18 cellular contexts compared by ENCODE assay signal in the genomic region with DNA sequence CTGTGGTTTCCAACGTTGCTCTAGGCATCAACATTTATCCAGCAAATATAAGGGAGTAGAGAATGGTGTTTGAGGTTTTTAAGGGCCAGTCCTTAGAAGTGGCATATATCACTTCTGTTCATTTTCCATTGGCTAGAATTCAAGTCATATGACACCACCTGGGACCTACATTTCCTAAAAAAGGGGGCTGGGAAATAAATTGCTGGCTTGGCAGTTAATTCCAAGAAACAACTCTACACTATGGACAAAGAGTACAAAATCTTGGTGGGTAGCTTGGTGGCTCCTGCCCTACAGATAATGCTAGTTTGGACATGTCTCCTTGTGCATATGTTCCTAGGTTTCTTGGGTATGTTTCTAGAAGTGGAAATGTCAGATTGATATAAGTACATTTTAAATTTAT. TPM values are rescaled to one million over a fixed set of nuclear protein-coding genes. Genes with fewer than 3 reads are reported as not detected.
DNase-seq lines count a peak whose midpoint lies in the region; ATAC-seq and TF ChIP-seq lines count a peak whose summit lies in the region.
"Had no signal": no experiment of that assay in that cellular context is flagged by ENCODE, and none has a peak within 500 bp of the region (broad histone marks: within the 10 kb centered on the region; RNA-seq: fewer than 3 reads in every experiment).

No MANE protein-coding gene starts in this region.

- H3K4me3 Mint-ChIP-seq in WTC11, result no peak overlapping the region
- H3K4me3 Mint-ChIP-seq: CD4-positive, CD25-positive, alpha-beta regulatory T cell; CD8-positive, alpha-beta memory T cell; GM23338 had no signal

- TF ChIP-seq CTCF in mammary epithelial cell (conservative IDR thresholded peaks at IDR 0.05 in 1 of 2, IDR thresholded peaks at IDR 0.05 in 1 of 2; ENCODE audit: extremely low read depth in 1 of 2, insufficient read depth in 1 of 2, low read depth in 1 of 2, low read length in 2 of 2) (no peak), breast epithelium (IDR thresholded peaks at IDR 0.05) (no peak), WTC11 (IDR thresholded peaks at IDR 0.05) (no peak)

- H2AFZ ChIP-seq in mammary epithelial cell (ENCODE audit: low read depth, low read length), result peak overlapping the region; percentile 33
- H2AFZ ChIP-seq: GM23338 had no signal

- H3K36me3 ChIP-seq in mammary epithelial cell (ENCODE audit: insufficient read depth, low read length) (no peaks in the 10 kb centered on the region), breast epithelium (no peaks in the 10 kb centered on the region)
- H3K36me3 ChIP-seq: BE2C had no signal

- no peak overlapping the region for H3K4me3 ChIP-seq in mammary epithelial cell (replicated peaks in 1 of 3; ENCODE audit: insufficient read depth in 1 of 3, low read depth in 2 of 3, low read length in 3 of 3)
- no peak overlapping the region for H3K4me3 ChIP-seq in breast epithelium
- H3K4me3 ChIP-seq: GM12878, GM23338 had no signal

- no peak for DNase-seq in mammary epithelial cell
- DNase-seq in breast epithelium (ENCODE audit: low spot score in 2 of 2), result no peak
- peak; percentile 28 for DNase-seq in DMS79 treated with DMSO at 0.1 percent for 48 hours (lab: John Stamatoyannopoulos, UW)
- DNase-seq in WTC11 (ENCODE audit: low spot score), result no peak
- DNase-seq in NCI-H526 treated with DMSO at 0.1 percent for 48 hours (lab: John Stamatoyannopoulos, UW), result no peak
- DNase-seq: ACHN; BE2C; C1 segment of cervical spinal cord; CD4-positive, CD25-positive, alpha-beta regulatory T cell; CD8-positive, alpha-beta memory T cell; COR-L47; DMS 273 treated with DMSO at 0.1 percent for 48 hours; EL; HCEC 1CT had no signal

- H3K27ac Mint-ChIP-seq in WTC11, result 0 out of 2 replicates have a peak overlapping the region, but pooled peaks have one; percentile 19
- H3K27ac Mint-ChIP-seq: CD4-positive, CD25-positive, alpha-beta regulatory T cell; CD8-positive, alpha-beta memory T cell; GM23338 had no signal

- intact Hi-C loops in mammary epithelial cell (cut with micrococcal nuclease), result no loop called here
- intact Hi-C loops in breast epithelium (cut with DNase I; ENCODE audit: low total_unique reads), result no loop called here

- no peaks in the 10 kb centered on the region for H3K36me3 Mint-ChIP-seq in WTC11
- H3K36me3 Mint-ChIP-seq: CD4-positive, CD25-positive, alpha-beta regulatory T cell; CD8-positive, alpha-beta memory T cell had no signal

- H3K79me2 ChIP-seq in mammary epithelial cell (ENCODE audit: insufficient read depth, low read length), result no peaks in the 10 kb centered on the region

- 0% methylated on average over 1 of the region's 1 CpG for WGBS in mammary epithelial cell (ENCODE audit: low coverage, missing lambda C conversion rate)

- no peaks in the 10 kb centered on the region for H3K9me3 Mint-ChIP-seq in WTC11
- H3K9me3 Mint-ChIP-seq: CD4-positive, CD25-positive, alpha-beta regulatory T cell; CD8-positive, alpha-beta memory T cell; GM23338 had no signal

- no TSS peak for BruUV-seq in mammary epithelial cell (replicated peaks; lab: Mats Ljungman, UMichigan)

- in situ Hi-C loops in mammary epithelial cell (cut with MboI; ENCODE audit: low sequenced_read_pairs in 2 of 2), result no loop called here

- no peaks in the 10 kb centered on the region for H3K4me1 Mint-ChIP-seq in WTC11
- H3K4me1 Mint-ChIP-seq: CD4-positive, CD25-positive, alpha-beta regulatory T cell; CD8-positive, alpha-beta memory T cell; GM23338 had no signal

- H3K27ac ChIP-seq in mammary epithelial cell (ENCODE audit: insufficient read depth, low read depth, low read length) (no peak overlapping the region), breast epithelium (no peak overlapping the region)

- POLR2A ChIA-PET in WTC11 (lab: Charles Lee), result interaction anchor here (0.5 kb wide), 1 partner anchor 87 kb away, joined by 3 read pairs; no protein-coding TSS in a partner anchor

- no peak for TF ChIP-seq POLR2A in breast epithelium (IDR thresholded peaks at IDR 0.05)

- H3K4me1 ChIP-seq in mammary epithelial cell (ENCODE audit: insufficient read depth, low read length), result peaks cover 6% of the 10 kb centered on the region
- H3K4me1 ChIP-seq in breast epithelium, result no peaks in the 10 kb centered on the region
- H3K4me1 ChIP-seq: BE2C had no signal

- CTCF ChIA-PET in mammary epithelial cell (lab: Charles Lee; ENCODE audit: low non-redundant PET), result no interaction called here
- CTCF ChIA-PET in WTC11 (lab: Charles Lee), result no interaction called here

- H3K27me3 Mint-ChIP-seq in WTC11 (ENCODE audit: low read depth), result 0 out of 2 replicates have a peak, but pooled peaks cover under 1% of the 10 kb centered on the region

- H3K27me3 ChIP-seq in mammary epithelial cell (ENCODE audit: insufficient read depth, low read length) (peaks cover 2% of the 10 kb centered on the region), breast epithelium (peaks cover 0 to 4% of the 10 kb centered on the region in 2 donors)
- H3K27me3 ChIP-seq: BE2C had no signal

- no peak overlapping the region for H3K4me2 ChIP-seq in mammary epithelial cell (ENCODE audit: insufficient read depth, low read depth, low read length)
- H3K4me2 ChIP-seq: GM23338 had no signal

- H4K20me1 ChIP-seq in mammary epithelial cell (ENCODE audit: insufficient read depth, low read length), result no peaks in the 10 kb centered on the region

- no peak overlapping the region for H3K9ac ChIP-seq in mammary epithelial cell (ENCODE audit: insufficient read depth, low read length)

- ATAC-seq in WTC11 (no peak), GM18858 (IDR thresholded peaks at IDR 0.05; ENCODE audit: unreplicated experiment) (no peak)
- ATAC-seq: GM12878, GM23338 had no signal

- dilution Hi-C loops in mammary epithelial cell (cut with HindIII; ENCODE audit: low sequenced_read_pairs), result no loop called here

- H3K9me3 ChIP-seq in mammary epithelial cell (replicated peaks; ENCODE audit: insufficient read depth, low read length), result no peaks in the 10 kb centered on the region
- H3K9me3 ChIP-seq in breast epithelium, result no peaks in the 10 kb centered on the region
- H3K9me3 ChIP-seq: BE2C had no signal

TF ChIP-seq in WTC11, 78 proteins besides CTCF, POLR2A, EP300 and RAD21 (continues in another document):
- TF ChIP-seq, protein P1, sequence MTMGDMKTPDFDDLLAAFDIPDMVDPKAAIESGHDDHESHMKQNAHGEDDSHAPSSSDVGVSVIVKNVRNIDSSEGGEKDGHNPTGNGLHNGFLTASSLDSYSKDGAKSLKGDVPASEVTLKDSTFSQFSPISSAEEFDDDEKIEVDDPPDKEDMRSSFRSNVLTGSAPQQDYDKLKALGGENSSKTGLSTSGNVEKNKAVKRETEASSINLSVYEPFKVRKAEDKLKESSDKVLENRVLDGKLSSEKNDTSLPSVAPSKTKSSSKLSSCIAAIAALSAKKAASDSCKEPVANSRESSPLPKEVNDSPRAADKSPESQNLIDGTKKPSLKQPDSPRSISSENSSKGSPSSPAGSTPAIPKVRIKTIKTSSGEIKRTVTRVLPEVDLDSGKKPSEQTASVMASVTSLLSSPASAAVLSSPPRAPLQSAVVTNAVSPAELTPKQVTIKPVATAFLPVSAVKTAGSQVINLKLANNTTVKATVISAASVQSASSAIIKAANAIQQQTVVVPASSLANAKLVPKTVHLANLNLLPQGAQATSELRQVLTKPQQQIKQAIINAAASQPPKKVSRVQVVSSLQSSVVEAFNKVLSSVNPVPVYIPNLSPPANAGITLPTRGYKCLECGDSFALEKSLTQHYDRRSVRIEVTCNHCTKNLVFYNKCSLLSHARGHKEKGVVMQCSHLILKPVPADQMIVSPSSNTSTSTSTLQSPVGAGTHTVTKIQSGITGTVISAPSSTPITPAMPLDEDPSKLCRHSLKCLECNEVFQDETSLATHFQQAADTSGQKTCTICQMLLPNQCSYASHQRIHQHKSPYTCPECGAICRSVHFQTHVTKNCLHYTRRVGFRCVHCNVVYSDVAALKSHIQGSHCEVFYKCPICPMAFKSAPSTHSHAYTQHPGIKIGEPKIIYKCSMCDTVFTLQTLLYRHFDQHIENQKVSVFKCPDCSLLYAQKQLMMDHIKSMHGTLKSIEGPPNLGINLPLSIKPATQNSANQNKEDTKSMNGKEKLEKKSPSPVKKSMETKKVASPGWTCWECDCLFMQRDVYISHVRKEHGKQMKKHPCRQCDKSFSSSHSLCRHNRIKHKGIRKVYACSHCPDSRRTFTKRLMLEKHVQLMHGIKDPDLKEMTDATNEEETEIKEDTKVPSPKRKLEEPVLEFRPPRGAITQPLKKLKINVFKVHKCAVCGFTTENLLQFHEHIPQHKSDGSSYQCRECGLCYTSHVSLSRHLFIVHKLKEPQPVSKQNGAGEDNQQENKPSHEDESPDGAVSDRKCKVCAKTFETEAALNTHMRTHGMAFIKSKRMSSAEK (CRISPR knock-in tag; IDR thresholded peaks at IDR 0.05; ENCODE audit: borderline replicate concordance), result no peak
- TF ChIP-seq JAZF1 (CRISPR knock-in tag; IDR thresholded peaks at IDR 0.05) (no peak), TEAD4 (CRISPR knock-in tag; IDR thresholded peaks at IDR 0.05) (no peak), NR2C2 (CRISPR knock-in tag; IDR thresholded peaks at IDR 0.05) (no peak), SMAD4 (CRISPR knock-in tag; IDR thresholded peaks at IDR 0.05) (no peak)
- TF ChIP-seq, protein P2, sequence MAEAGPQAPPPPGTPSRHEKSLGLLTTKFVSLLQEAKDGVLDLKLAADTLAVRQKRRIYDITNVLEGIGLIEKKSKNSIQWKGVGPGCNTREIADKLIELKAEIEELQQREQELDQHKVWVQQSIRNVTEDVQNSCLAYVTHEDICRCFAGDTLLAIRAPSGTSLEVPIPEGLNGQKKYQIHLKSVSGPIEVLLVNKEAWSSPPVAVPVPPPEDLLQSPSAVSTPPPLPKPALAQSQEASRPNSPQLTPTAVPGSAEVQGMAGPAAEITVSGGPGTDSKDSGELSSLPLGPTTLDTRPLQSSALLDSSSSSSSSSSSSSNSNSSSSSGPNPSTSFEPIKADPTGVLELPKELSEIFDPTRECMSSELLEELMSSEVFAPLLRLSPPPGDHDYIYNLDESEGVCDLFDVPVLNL (CRISPR knock-in tag; IDR thresholded peaks at IDR 0.05; ENCODE audit: borderline replicate concordance, low read depth), result no peak

RNA-seq across cellular contexts. Expression of a gene that starts 7.6 kb away (rescaled TPM):
- total RNA-seq in mammary epithelial cell, result 1 to 10 TPM in 1 of 2 donors, under 1 TPM in 1; 0.09 to 1.0 TPM
- 0.01 TPM for polyA plus RNA-seq in mammary epithelial cell
- not detected for polyA minus RNA-seq in mammary epithelial cell
- total RNA-seq in breast epithelium, result under 1 TPM; under 0.01 to 0.44 (median 0.16) TPM
- total RNA-seq in WTC11 (2021), result 8.1 to 8.4 TPM (median 8.2 TPM) in 3 replicates
- total RNA-seq: CD4-positive, CD25-positive, alpha-beta regulatory T cell; CD8-positive, alpha-beta memory T cell; HT-29 had no signal
- polyA plus RNA-seq: CD4-positive, CD25-positive, alpha-beta regulatory T cell had no signal
